In the genomic region with DNA sequence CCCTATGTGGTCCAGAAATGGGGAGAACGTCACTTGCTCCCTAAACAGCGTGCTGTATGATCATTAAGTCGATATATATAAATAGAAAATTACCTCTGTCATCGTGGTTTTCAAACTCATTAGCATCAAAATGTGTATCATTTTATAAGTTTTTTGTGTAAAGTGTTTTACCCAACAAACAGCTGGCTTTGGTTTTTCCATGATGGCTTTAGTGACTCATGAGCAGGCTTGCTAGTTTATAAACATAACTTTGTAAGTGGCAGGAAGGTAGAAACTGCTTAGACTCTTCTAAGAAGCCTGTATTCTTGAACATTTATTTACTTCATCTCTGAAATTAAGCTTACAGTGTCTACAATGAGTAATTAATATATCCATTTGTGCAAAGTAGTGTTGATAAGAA, we compare ENCODE assay signal across 18 cellular contexts.
"Had no signal": no experiment of that assay in that cellular context is flagged by ENCODE, and none has a peak within 500 bp of the region (broad histone marks: within the 10 kb centered on the region; RNA-seq: fewer than 3 reads in every experiment).

No MANE protein-coding gene starts in this region.

- H3K27ac Mint-ChIP-seq: activated B cell treated with CpG ODN at 0.5 μM for 24 hours; activated CD8-positive, alpha-beta T cell treated with anti-CD3 and anti-CD28 coated beads, Interleukin-2, amount 10 ng/mL, durations not matched to agents 7 days and 5 days; activated naive CD8-positive, alpha-beta T cell treated with anti-CD3 and anti-CD28 coated beads for 36 hours; naive thymus-derived CD4-positive, alpha-beta T cell; stimulated activated naive CD8-positive, alpha-beta T cell treated with anti-CD3 and anti-CD28 coated beads, Interleukin-15, amount 100 ng/mL, for 72 hours had no signal

- ATAC-seq: activated CD8-positive, alpha-beta T cell treated with anti-CD3 and anti-CD28 coated beads, Interleukin-2, amount 10 ng/mL, durations not matched to agents 7 days and 5 days; heart left ventricle; left cardiac atrium; naive thymus-derived CD4-positive, alpha-beta T cell; pancreas; sciatic nerve; stimulated activated naive CD8-positive, alpha-beta T cell treated with anti-CD3 and anti-CD28 coated beads, Interleukin-15, amount 100 ng/mL, for 72 hours; upper lobe of right lung had no signal

- H3K27ac ChIP-seq: heart left ventricle, pancreas, spleen, testis, upper lobe of right lung had no signal

- H3K27me3 ChIP-seq: spleen, testis, upper lobe of right lung had no signal

- H3K36me3 ChIP-seq: heart left ventricle, pancreas, spleen, upper lobe of right lung had no signal

- H3K4me1 ChIP-seq: heart left ventricle, pancreas, spleen, testis, upper lobe of right lung had no signal

- H3K4me1 Mint-ChIP-seq: activated B cell treated with CpG ODN at 0.5 μM for 24 hours; activated naive CD8-positive, alpha-beta T cell treated with anti-CD3 and anti-CD28 coated beads for 36 hours; naive thymus-derived CD4-positive, alpha-beta T cell; stimulated activated naive CD8-positive, alpha-beta T cell treated with anti-CD3 and anti-CD28 coated beads, Interleukin-15, amount 100 ng/mL, for 72 hours had no signal

- H3K27me3 Mint-ChIP-seq: activated naive CD8-positive, alpha-beta T cell treated with anti-CD3 and anti-CD28 coated beads for 36 hours; stimulated activated naive CD8-positive, alpha-beta T cell treated with anti-CD3 and anti-CD28 coated beads, Interleukin-15, amount 100 ng/mL, for 72 hours had no signal

- H3K4me3 ChIP-seq: heart left ventricle, pancreas, spleen, testis, upper lobe of right lung had no signal

- DNase-seq: activated B cell treated with CpG ODN at 0.5 μM for 24 hours; activated CD4-positive, alpha-beta T cell treated with anti-CD3 and anti-CD28 coated beads for 48 hours; activated CD8-positive, alpha-beta memory T cell treated with anti-CD3 and anti-CD28 coated beads, Interleukin-2, amount 50 U/mL, for 4 hours; activated CD8-positive, alpha-beta T cell treated with anti-CD3 and anti-CD28 coated beads, Interleukin-2, amount 10 ng/mL, durations not matched to agents 7 days and 5 days; activated gamma-delta T cell; activated naive CD8-positive, alpha-beta T cell treated with anti-CD3 and anti-CD28 coated beads for 36 hours; activated T-cell treated with anti-CD3 and anti-CD28 coated beads, Interleukin-2, amount 50 U/mL, for 48 hours; anterior cingulate cortex; heart left ventricle; left cardiac atrium; naive thymus-derived CD4-positive, alpha-beta T cell; pancreas; spleen; stimulated activated naive CD8-positive, alpha-beta T cell treated with anti-CD3 and anti-CD28 coated beads, Interleukin-15, amount 100 ng/mL, for 72 hours; SW 1271; testis; upper lobe of right lung had no signal

- H3K9me3 ChIP-seq: pancreas, testis, upper lobe of right lung had no signal

- H3K9me3 Mint-ChIP-seq: activated B cell treated with CpG ODN at 0.5 μM for 24 hours; activated naive CD8-positive, alpha-beta T cell treated with anti-CD3 and anti-CD28 coated beads for 36 hours; stimulated activated naive CD8-positive, alpha-beta T cell treated with anti-CD3 and anti-CD28 coated beads, Interleukin-15, amount 100 ng/mL, for 72 hours had no signal

- H3K36me3 Mint-ChIP-seq: activated naive CD8-positive, alpha-beta T cell treated with anti-CD3 and anti-CD28 coated beads for 36 hours; naive thymus-derived CD4-positive, alpha-beta T cell had no signal

- H3K4me3 Mint-ChIP-seq: activated B cell treated with CpG ODN at 0.5 μM for 24 hours; activated CD8-positive, alpha-beta T cell treated with anti-CD3 and anti-CD28 coated beads, Interleukin-2, amount 10 ng/mL, durations not matched to agents 7 days and 5 days; activated naive CD8-positive, alpha-beta T cell treated with anti-CD3 and anti-CD28 coated beads for 36 hours; naive thymus-derived CD4-positive, alpha-beta T cell; stimulated activated naive CD8-positive, alpha-beta T cell treated with anti-CD3 and anti-CD28 coated beads, Interleukin-15, amount 100 ng/mL, for 72 hours had no signal
